11 cellular contexts compared by ENCODE assay signal in genomic region chr4:143356493-143356892, GRCh38. TPM values are rescaled to one million over a fixed set of nuclear protein-coding genes. Genes with fewer than 3 reads are reported as not detected.
DNase-seq lines count a peak whose midpoint lies in the region; ATAC-seq and TF ChIP-seq lines count a peak whose summit lies in the region.
"Had no signal": no experiment of that assay in that cellular context is flagged by ENCODE, and none has a peak within 500 bp of the region (broad histone marks: within the 10 kb centered on the region; RNA-seq: fewer than 3 reads in every experiment).

No MANE protein-coding gene starts in this region.

- intact Hi-C loops in testis (cut with DNase I; ENCODE audit: low total_unique reads) = no loop called here

- 38 to 43% methylated on average over 3 of the region's 3 CpGs for WGBS in testis, 2 donors

- no peaks in the 10 kb centered on the region for H3K9me3 ChIP-seq in HUES6 (ENCODE audit: control insufficient read depth, insufficient read depth, low read depth, low read length)
- H3K9me3 ChIP-seq in iPS-18a (ENCODE audit: control insufficient read depth, low read depth, low read length) = no peaks in the 10 kb centered on the region
- H3K9me3 ChIP-seq in thoracic aorta = no peaks in the 10 kb centered on the region
- no peaks in the 10 kb centered on the region for H3K9me3 ChIP-seq in testis

- no peaks in the 10 kb centered on the region for H3K27me3 ChIP-seq in HUES6 (ENCODE audit: control insufficient read depth, insufficient read depth, low read length)
- no peaks in the 10 kb centered on the region for H3K27me3 ChIP-seq in iPS-18a (ENCODE audit: control insufficient read depth, insufficient read depth, low read length)
- no peaks in the 10 kb centered on the region for H3K27me3 ChIP-seq in thoracic aorta (replicated peaks; ENCODE audit: insufficient read depth)
- H3K27me3 ChIP-seq in testis = no peaks in the 10 kb centered on the region

- H3K9ac ChIP-seq in HUES6 (ENCODE audit: low read length) = no peak overlapping the region
- H3K9ac ChIP-seq in iPS-18a (ENCODE audit: low read length) = peak overlapping the region; percentile 1

- no peak for TF ChIP-seq POLR2A in testis (IDR thresholded peaks at IDR 0.05)

- H3K4me1 ChIP-seq in HUES6 (ENCODE audit: control insufficient read depth, insufficient read depth, low read length) = peaks cover 63% of the 10 kb centered on the region
- peaks cover 60% of the 10 kb centered on the region for H3K4me1 ChIP-seq in iPS-18a (ENCODE audit: control insufficient read depth, low read depth, low read length)
- peaks cover 86 to 90% of the 10 kb centered on the region in 2 donors for H3K4me1 ChIP-seq in thoracic aorta (ENCODE audit: control insufficient read depth in 1 of 2, low read depth in 2 of 2)
- H3K4me1 ChIP-seq in testis = peaks cover 80% of the 10 kb centered on the region

- TF ChIP-seq CTCF in VCaP (conservative IDR thresholded peaks at IDR 0.05) = no peak
- no peak for TF ChIP-seq CTCF in thoracic aorta (IDR thresholded peaks at IDR 0.05)
- TF ChIP-seq CTCF in testis (IDR thresholded peaks at IDR 0.05) = no peak

- peak overlapping the region; percentile 81 for H3K27ac ChIP-seq in HUES6 (ENCODE audit: low read depth, low read length)
- peak overlapping the region; percentile 94; the same call in 1 of the 2 replicates for H3K27ac ChIP-seq in VCaP
- H3K27ac ChIP-seq in iPS-18a (ENCODE audit: low read length) = no peak overlapping the region
- H3K27ac ChIP-seq in thoracic aorta = peak overlapping the region; percentile 3 to 81
- H3K27ac ChIP-seq in testis = peak overlapping the region in 1 of 2 donors; percentile 54

- no peaks in the 10 kb centered on the region for H3K36me3 ChIP-seq in HUES6 (ENCODE audit: control insufficient read depth, insufficient read depth, low read length)
- no peaks in the 10 kb centered on the region for H3K36me3 ChIP-seq in iPS-18a (ENCODE audit: control insufficient read depth, low read depth, low read length)
- no peaks in the 10 kb centered on the region for H3K36me3 ChIP-seq in thoracic aorta
- H3K36me3 ChIP-seq in testis (ENCODE audit: low read depth, missing control alignments) = no peaks in the 10 kb centered on the region

- ATAC-seq in thoracic aorta (ENCODE audit: insufficient number of reproducible peaks, low FRiP score, low read depth) = no peak
- ATAC-seq: activated T-helper 17 cell treated with anti-CD3 and anti-CD28 coated beads, Interleukin-2, amount 50 U/mL, for 72 hours had no signal

- H3K4me3 ChIP-seq in HUES6 (ENCODE audit: low read depth, low read length) = no peak overlapping the region
- H3K4me3 ChIP-seq in iPS-18a (ENCODE audit: low read length) = peak overlapping the region; percentile 4
- peak overlapping the region; percentile 13 for H3K4me3 ChIP-seq in thoracic aorta
- no peak overlapping the region for H3K4me3 ChIP-seq in testis

- DNase-seq in thoracic aorta (ENCODE audit: low spot score) = no peak
- DNase-seq in NCI-H187 treated with DMSO at 0.1 percent for 48 hours (lab: John Stamatoyannopoulos, UW) = no peak
- DNase-seq in testis = no peak
- no peak for DNase-seq in stimulated activated CD4-positive, alpha-beta T cell treated with anti-CD3 and anti-CD28 coated beads, Interleukin-4, amount 100 ng/mL, for 4 hours
- DNase-seq: cerebellar nuclear complex, DMS53, midbrain had no signal

RNA-seq across cellular contexts. Expression of gene GAB1, which starts 19.8 kb away (rescaled TPM):
- total RNA-seq in thoracic aorta (10 to 100 TPM; 48.3 to 77.3 TPM), testis (10 to 100 TPM; 61.3 to 64.5 TPM)
- polyA plus RNA-seq in testis (ENCODE audit: insufficient read depth, low read depth, low replicate concordance) = 19.7 TPM

Comparison
In these comparisons a context has a peak if more than half of its experiments do, and no peak if none do; other contexts are left out.
1. H3K4me3 ChIP-seq: peak in iPS-18a (single experiment) and thoracic aorta (single experiment); none in HUES6 (single experiment) and testis (0 of 2).